20 cellular contexts compared by ENCODE assay signal in genomic region chr18:13398631-13399030, GRCh38.
"Had no signal": no experiment of that assay in that cellular context is flagged by ENCODE, and none has a peak within 500 bp of the region (broad histone marks: within the 10 kb centered on the region; RNA-seq: fewer than 3 reads in every experiment).

No MANE protein-coding gene starts in this region.

- H3K9me3 ChIP-seq: neutrophil, prostate gland, right atrium auricular region, thoracic aorta, tibial nerve, upper lobe of right lung, uterus had no signal

- H3K27ac Mint-ChIP-seq: memory B cell; natural killer cell treated with Interleukin-12 subunit alpha and Interleukin-12 subunit beta and Interleukin-15 and Interleukin-18, amount 100 ng/mL, for 72 hours had no signal

- H3K4me3 Mint-ChIP-seq: memory B cell; natural killer cell treated with Interleukin-12 subunit alpha and Interleukin-12 subunit beta and Interleukin-15 and Interleukin-18, amount 100 ng/mL, for 72 hours; neural crest cell had no signal

- H3K9me3 Mint-ChIP-seq: memory B cell; natural killer cell treated with Interleukin-12 subunit alpha and Interleukin-12 subunit beta and Interleukin-15 and Interleukin-18, amount 100 ng/mL, for 72 hours; neural crest cell had no signal

- H3K27ac ChIP-seq: dorsolateral prefrontal cortex, neutrophil, prostate gland, right atrium auricular region, thoracic aorta, tibial nerve, upper lobe of right lung, uterus had no signal

- H3K36me3 Mint-ChIP-seq: memory B cell; natural killer cell treated with Interleukin-12 subunit alpha and Interleukin-12 subunit beta and Interleukin-15 and Interleukin-18, amount 100 ng/mL, for 72 hours had no signal

- H3K27me3 ChIP-seq: dorsolateral prefrontal cortex, neutrophil, right atrium auricular region, tibial nerve, upper lobe of right lung, uterus had no signal

- DNase-seq: dorsolateral prefrontal cortex; effector CD4-positive, alpha-beta T cell; stimulated activated CD4-positive, alpha-beta T cell treated with anti-CD3 and anti-CD28 coated beads, Interleukin-12 subunit alpha, Interleukin-12 subunit beta, amount 100 ng/mL, for 4 hours; stimulated activated CD4-positive, alpha-beta T cell treated with anti-CD3 and anti-CD28 coated beads, Interleukin-1b, Interleukin-23, amount 100 ng/mL, for 48 hours; stimulated activated CD4-positive, alpha-beta T cell treated with anti-CD3 and anti-CD28 coated beads, Interleukin-4, amount 100 ng/mL, for 1 hour; stimulated activated CD8-positive, alpha-beta memory T cell treated with anti-CD3 and anti-CD28 coated beads, Interleukin-4, amount 100 ng/mL, for 48 hours; stimulated activated naive CD4-positive, alpha-beta T cell treated with Interleukin-2 at 50 U/mL for 16 hours; upper lobe of right lung; uterus had no signal

- H3K36me3 ChIP-seq: neutrophil, prostate gland, right atrium auricular region, tibial nerve, upper lobe of right lung, uterus had no signal

- ATAC-seq: natural killer cell treated with Interleukin-12 subunit alpha and Interleukin-12 subunit beta and Interleukin-15 and Interleukin-18, amount 100 ng/mL, for 72 hours; sciatic nerve; upper lobe of right lung had no signal

- H3K4me1 ChIP-seq: prostate gland, right atrium auricular region, tibial nerve, upper lobe of right lung, uterus had no signal

- H3K4me1 Mint-ChIP-seq: memory B cell had no signal

- H3K4me3 ChIP-seq: lung, prostate gland, right atrium auricular region, smooth muscle cell, thoracic aorta, tibial nerve, upper lobe of right lung, uterus had no signal
